In the genomic region with DNA sequence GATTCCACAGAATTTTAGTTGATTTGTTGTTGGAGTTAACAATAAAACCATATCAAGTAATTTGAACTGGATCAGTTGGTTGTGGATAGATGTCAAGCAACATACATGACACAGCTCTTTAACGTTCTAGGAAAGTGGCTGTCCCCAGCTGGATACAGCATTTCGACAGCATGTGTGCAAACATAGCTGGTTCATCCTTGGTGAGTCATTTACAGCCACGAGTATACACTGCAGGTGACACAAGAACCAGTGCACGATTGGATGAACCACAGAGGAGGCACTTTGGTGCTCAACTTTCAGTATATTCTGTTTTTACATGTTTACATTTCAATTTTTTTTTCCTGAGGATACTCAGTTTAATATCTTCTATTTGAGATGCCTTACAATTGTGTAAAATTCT, we compare ENCODE assay signal across 35 cellular contexts.
DNase-seq lines count a peak whose midpoint lies in the region; ATAC-seq, FAIRE-seq and TF ChIP-seq lines count a peak whose summit lies in the region.
"Had no signal": no experiment of that assay in that cellular context is flagged by ENCODE, and none has a peak within 500 bp of the region (broad histone marks: within the 10 kb centered on the region; RNA-seq: fewer than 3 reads in every experiment).

No MANE protein-coding gene starts in this region.

- SMC1A ChIA-PET in GM12878 (lab: Charles Lee; ENCODE audit: uncharacterized antibody, unreplicated experiment) = no interaction called here

- in situ Hi-C loops in GM12878 (cut with MboI) = no loop called here

- FAIRE-seq in GM12878 (lab: Jason Lieb, UNC) = peak; percentile 47
- FAIRE-seq: D721Med, GM12891, urothelium cell line had no signal

- POLR2A ChIA-PET in GM12878 (lab: Charles Lee) = no interaction called here

- H2AK5ac ChIP-seq in trophoblast cell (ENCODE audit: low read length) = no peak overlapping the region

- H3K79me1 ChIP-seq in trophoblast cell (ENCODE audit: low read length) = no peaks in the 10 kb centered on the region

- no peaks in the 10 kb centered on the region for H4K20me1 ChIP-seq in GM12878 (ENCODE audit: control insufficient read depth, insufficient read depth)

- H3K36me3 Mint-ChIP-seq in natural killer cell = no peaks in the 10 kb centered on the region

- no peak overlapping the region for H3K23ac ChIP-seq in trophoblast cell (ENCODE audit: low read length)

- H3K4me1 ChIP-seq in GM12878 (ENCODE audit: control insufficient read depth, insufficient read depth, low read length) (no peaks in the 10 kb centered on the region), trophoblast cell (ENCODE audit: control insufficient read depth in 1 of 2, insufficient read depth in 2 of 2, low read length in 2 of 2) (no peaks in the 10 kb centered on the region)
- H3K4me1 ChIP-seq: left ventricle myocardium inferior, testis had no signal

- no peaks in the 10 kb centered on the region for H3K36me3 ChIP-seq in GM12878 (ENCODE audit: control insufficient read depth in 2 of 2, insufficient read depth in 2 of 2, low read length in 1 of 2)
- H3K36me3 ChIP-seq in trophoblast cell (ENCODE audit: control insufficient read depth in 1 of 2, insufficient read depth in 2 of 2, low read length in 2 of 2) = no peaks in the 10 kb centered on the region
- H3K36me3 ChIP-seq: esophagus muscularis mucosa, gastroesophageal sphincter, left ventricle myocardium inferior had no signal

- no peak overlapping the region for H3K4ac ChIP-seq in trophoblast cell (ENCODE audit: low read depth, low read length)

- no peak overlapping the region for H3K18ac ChIP-seq in trophoblast cell (ENCODE audit: low read length)

- no peak overlapping the region for H3K4me3 Mint-ChIP-seq in natural killer cell
- H3K4me3 Mint-ChIP-seq: activated CD4-positive, alpha-beta T cell treated with anti-CD3 and anti-CD28 coated beads for 36 hours; activated naive CD8-positive, alpha-beta T cell; CD4-positive, CD25-positive, alpha-beta regulatory T cell; naive thymus-derived CD8-positive, alpha-beta T cell; T-helper 2 cell treated with Interferon-gamma antibody and Interleukin-4, amounts not matched to agents 5 μg/mL and 100 μg/mL, for 36 hours had no signal

- H3K9ac ChIP-seq in GM12878 (ENCODE audit: control insufficient read depth, insufficient read depth, low read length) = no peak overlapping the region
- H3K9ac ChIP-seq in trophoblast cell (ENCODE audit: low read length) = no peak overlapping the region

- no peaks in the 10 kb centered on the region for H3K27me3 Mint-ChIP-seq in natural killer cell (ENCODE audit: low read depth in 2 of 2)
- H3K27me3 Mint-ChIP-seq: activated CD4-positive, alpha-beta T cell treated with anti-CD3 and anti-CD28 coated beads for 36 hours; activated naive CD8-positive, alpha-beta T cell; CD4-positive, CD25-positive, alpha-beta regulatory T cell; naive thymus-derived CD8-positive, alpha-beta T cell had no signal

- no peak for TF ChIP-seq EP300 in GM12878 (IDR thresholded peaks at IDR 0.05; ENCODE audit: borderline replicate concordance in 1 of 2, control insufficient read depth in 1 of 2, low read depth in 2 of 2, low read length in 2 of 2)

- no peak overlapping the region for H2BK120ac ChIP-seq in trophoblast cell (ENCODE audit: insufficient read depth, low read length, poor library complexity)

- no peak overlapping the region for H2BK12ac ChIP-seq in trophoblast cell (ENCODE audit: low read length)

- no peak overlapping the region for H4K12ac ChIP-seq in trophoblast cell (ENCODE audit: low read depth, low read length)

- no peak overlapping the region for H4K8ac ChIP-seq in trophoblast cell (ENCODE audit: low read depth, low read length)

- no peak overlapping the region for H3K4me3 ChIP-seq in NB4 (ENCODE audit: low read depth, low read length)
- H3K4me3 ChIP-seq in GM12878 = no peak overlapping the region
- H3K4me3 ChIP-seq in trophoblast cell (ENCODE audit: low read depth, low read length) = no peak overlapping the region
- H3K4me3 ChIP-seq: coronary artery, esophagus muscularis mucosa, gastroesophageal sphincter, left ventricle myocardium inferior, testis had no signal

- CTCF ChIA-PET in GM12878 (lab: Yijun Ruan, JAX) = no interaction called here

- ATAC-seq in GM12878 = no peak
- no peak for ATAC-seq in natural killer cell
- no peak for ATAC-seq in GM18867 (IDR thresholded peaks at IDR 0.05; ENCODE audit: unreplicated experiment)
- ATAC-seq: activated CD4-positive, alpha-beta T cell treated with anti-CD3 and anti-CD28 coated beads for 36 hours; gastroesophageal sphincter; naive thymus-derived CD8-positive, alpha-beta T cell; SK-N-SH treated with all-trans-retinoic acid at 6 μM for 48 hours had no signal

- H2AFZ ChIP-seq in GM12878 (ENCODE audit: control insufficient read depth, low read depth, low read length) = no peak overlapping the region
- no peak overlapping the region for H2AFZ ChIP-seq in trophoblast cell (ENCODE audit: insufficient read depth, low read length, poor library complexity)

- TF ChIP-seq CTCF in NB4 (IDR thresholded peaks at IDR 0.05; ENCODE audit: low read depth, low read length) = no peak
- TF ChIP-seq CTCF in GM12878 (IDR thresholded peaks at IDR 0.05 in 2 of 3, conservative IDR thresholded peaks at IDR 0.05 in 1 of 3; ENCODE audit: control insufficient read depth in 2 of 3, extremely low read depth in 1 of 3, insufficient read depth in 1 of 3, low read depth in 3 of 3, low read length in 3 of 3) = no peak
- no peak for TF ChIP-seq CTCF in natural killer cell (IDR thresholded peaks at IDR 0.05)

- TF ChIP-seq RAD21 in GM12878 (IDR thresholded peaks at IDR 0.05; ENCODE audit: insufficient read depth, low read depth, low read length) = no peak

- intact Hi-C loops in GM12878 (cut with micrococcal nuclease; ENCODE audit: unreplicated experiment) (no loop called here), natural killer cell (cut with micrococcal nuclease) (no loop called here)

- no peaks in the 10 kb centered on the region for H3K79me2 ChIP-seq in GM12878 (ENCODE audit: control insufficient read depth, insufficient read depth, low read length)
- H3K79me2 ChIP-seq in trophoblast cell (ENCODE audit: control insufficient read depth, insufficient read depth, low read length, poor library complexity) = no peaks in the 10 kb centered on the region

- 61% methylated on average over 4 of the region's 4 CpGs for WGBS in GM12878 (ENCODE audit: insufficient coverage, insufficient replicate concordance, low lambda C conversion rate, missing lambda C conversion rate)
- no CpG with 5 or more reads among the region's 4 CpGs for WGBS in trophoblast cell (ENCODE audit: extremely low coverage, insufficient coverage, insufficient read length)

- TF ChIP-seq POLR2A in NB4 (IDR thresholded peaks at IDR 0.05; ENCODE audit: extremely low read depth, insufficient read length) (no peak), GM12878 (IDR thresholded peaks at IDR 0.05; ENCODE audit: low read depth, low read length) (no peak)

- H3K9me3 ChIP-seq in GM12878 (replicated peaks; ENCODE audit: control insufficient read depth, insufficient read depth, low read length) (no peaks in the 10 kb centered on the region; the same call in 2 of the 3 replicates), trophoblast cell (ENCODE audit: insufficient read depth, low read depth, low read length) (no peaks in the 10 kb centered on the region)
- H3K9me3 ChIP-seq: esophagus muscularis mucosa, gastroesophageal sphincter, left ventricle myocardium inferior, testis had no signal

- H3K9me3 Mint-ChIP-seq in natural killer cell = no peaks in the 10 kb centered on the region
- H3K9me3 Mint-ChIP-seq: naive thymus-derived CD8-positive, alpha-beta T cell; T-helper 2 cell treated with Interferon-gamma antibody and Interleukin-4, amounts not matched to agents 5 μg/mL and 100 μg/mL, for 36 hours had no signal

- H3K14ac ChIP-seq in trophoblast cell (ENCODE audit: low read length) = no peak overlapping the region

- no peak overlapping the region for H3K4me2 ChIP-seq in GM12878 (ENCODE audit: control insufficient read depth, insufficient read depth)
- H3K4me2 ChIP-seq in trophoblast cell (ENCODE audit: low read length) = no peak overlapping the region

- H3K27ac ChIP-seq in GM12878 (ENCODE audit: control insufficient read depth, insufficient read depth) = no peak overlapping the region
- no peak overlapping the region for H3K27ac ChIP-seq in trophoblast cell (ENCODE audit: low read depth, low read length)
- H3K27ac ChIP-seq: coronary artery, esophagus muscularis mucosa, gastroesophageal sphincter, left ventricle myocardium inferior, testis had no signal

- no peak overlapping the region for H3K27ac Mint-ChIP-seq in natural killer cell
- H3K27ac Mint-ChIP-seq: activated CD4-positive, alpha-beta T cell treated with anti-CD3 and anti-CD28 coated beads for 36 hours; activated naive CD8-positive, alpha-beta T cell; CD4-positive, CD25-positive, alpha-beta regulatory T cell; naive thymus-derived CD8-positive, alpha-beta T cell; T-helper 2 cell treated with Interferon-gamma antibody and Interleukin-4, amounts not matched to agents 5 μg/mL and 100 μg/mL, for 36 hours had no signal

- no peaks in the 10 kb centered on the region for H3K4me1 Mint-ChIP-seq in natural killer cell
- H3K4me1 Mint-ChIP-seq: activated CD4-positive, alpha-beta T cell treated with anti-CD3 and anti-CD28 coated beads for 36 hours; CD4-positive, CD25-positive, alpha-beta regulatory T cell; naive thymus-derived CD8-positive, alpha-beta T cell had no signal

- H3K27me3 ChIP-seq in GM12878 (replicated peaks in 1 of 2; ENCODE audit: control insufficient read depth in 2 of 2, insufficient read depth in 2 of 2, low read length in 1 of 2) (no peaks in the 10 kb centered on the region), trophoblast cell (ENCODE audit: insufficient read depth, low read length) (no peaks in the 10 kb centered on the region)
- H3K27me3 ChIP-seq: esophagus muscularis mucosa, gastroesophageal sphincter, testis had no signal

- no TSS peak for BruUV-seq in GM12878 (replicated peaks; lab: Mats Ljungman, UMichigan)

- no peak overlapping the region for H4K91ac ChIP-seq in trophoblast cell (ENCODE audit: low read depth, low read length)

- RAD21 ChIA-PET in GM12878 (lab: Charles Lee; ENCODE audit: unreplicated experiment) = no interaction called here

- H2BK5ac ChIP-seq in trophoblast cell (ENCODE audit: low read depth, low read length, poor library complexity) = no peak overlapping the region

- peak in 2 of 3 experiments; percentile 17 to 46 for DNase-seq in NCI-H1417 (lab: John Stamatoyannopoulos, UW)
- DNase-seq in NCI-H1417 treated with DMSO at 0.1 percent for 48 hours (lab: John Stamatoyannopoulos, UW) = no peak
- peak; percentile 7 for DNase-seq in NB4 (ENCODE audit: low read depth)
- no peak for DNase-seq in GM12878 (ENCODE audit: low read depth, low spot score)
- peak; percentile 5 to 28 for DNase-seq in trophoblast cell
- DNase-seq in natural killer cell = no peak
- DNase-seq in AG08395 (ENCODE audit: low spot score) = no peak
- DNase-seq: 8988T; activated CD4-positive, alpha-beta T cell treated with anti-CD3 and anti-CD28 coated beads for 36 hours; activated T-cell treated with anti-CD3 and anti-CD28 coated beads for 4 hours; aorta; CD4-positive, CD25-positive, alpha-beta regulatory T cell; effector memory CD4-positive, alpha-beta T cell; EL; H7; KBM-7; left ventricle myocardium inferior; MV-4-11; naive thymus-derived CD8-positive, alpha-beta T cell; NCI-H187; NCI-H2227 treated with DMSO at 0.1 percent for 48 hours; NCI-H82; occipital lobe; stimulated activated naive CD4-positive, alpha-beta T cell treated with Interleukin-2 at 50 U/mL for 16 hours; testis had no signal

Comparison
In these comparisons a context has a peak if more than half of its experiments do, and no peak if none do; other contexts are left out.
1. DNase-seq: peak in NCI-H1417 (2 of 3), NB4 (single experiment) and trophoblast cell (2 of 2); none in NCI-H1417 treated with DMSO at 0.1 percent for 48 hours (single experiment), GM12878 (single experiment), natural killer cell (single experiment) and AG08395 (single experiment).